In genomic region chr19:4189641-4190040, GRCh38 we compare ENCODE assay signal across 10 cellular contexts. TPM values are rescaled to one million over a fixed set of nuclear protein-coding genes. Genes with fewer than 3 reads are reported as not detected.
"Had no signal": no experiment of that assay in that cellular context is flagged by ENCODE, and none has a peak within 500 bp of the region (broad histone marks: within the 10 kb centered on the region; RNA-seq: fewer than 3 reads in every experiment).

No MANE protein-coding gene starts in this region.

- H3K9ac ChIP-seq: GM23248 had no signal

- H2AFZ ChIP-seq: GM23248 had no signal

- H3K27ac ChIP-seq: GM23248, HL-60 had no signal

- H3K4me3 ChIP-seq: GM23248 had no signal

- DNase-seq: GM23248, H9, HCEC 1CT, HFFc6, KG1 had no signal

- FAIRE-seq: H1, H54 had no signal

- H3K4me3 Mint-ChIP-seq: H9, HFFc6, IgD-negative memory B cell had no signal

- H3K27ac Mint-ChIP-seq: H9, HFFc6, IgD-negative memory B cell had no signal

- H3K9me3 Mint-ChIP-seq: H9, HFFc6 had no signal

RNA-seq across cellular contexts. Expression of gene ANKRD24, which starts 7.2 kb away (rescaled TPM):
- polyA plus RNA-seq: IgD-negative memory B cell had no signal

RNA-seq across cellular contexts. Expression of gene CREB3L3, which starts 36.2 kb away (rescaled TPM):
- total RNA-seq: GM23248, H1, HFFc6, HT1080 had no signal
- polyA plus RNA-seq: GM23248, IgD-negative memory B cell had no signal

RNA-seq across cellular contexts. Expression of gene EBI3, which starts 39.7 kb away (rescaled TPM):
- total RNA-seq: GM23248 had no signal
